ENCODE assay signal across 8 cellular contexts in genomic region chr19:10231624-10232228, GRCh38. TPM values are rescaled to one million over a fixed set of nuclear protein-coding genes. Genes with fewer than 3 reads are reported as not detected.
DNase-seq lines count a peak whose midpoint lies in the region; ATAC-seq, FAIRE-seq and TF ChIP-seq lines count a peak whose summit lies in the region.

No MANE protein-coding gene starts in this region.

- H3K4me3 ChIP-seq in kidney (ENCODE audit: low read length in 2 of 2), result peak overlapping the region; percentile 9 to 69
- H3K4me3 ChIP-seq in thymus (ENCODE audit: low read length), result peak overlapping the region; percentile 83

- H3K4me3 Mint-ChIP-seq in activated CD4-positive, alpha-beta T cell treated with anti-CD3 and anti-CD28 coated beads, Interleukin-2, amount 10 ng/mL, durations not matched to agents 24 days and 14 days, result peak overlapping the region; percentile 89
- peak overlapping the region; percentile 74 for H3K4me3 Mint-ChIP-seq in activated naive CD8-positive, alpha-beta T cell treated with anti-CD3 and anti-CD28 coated beads, Interleukin-2, amount 10 ng/mL, durations not matched to agents 7 days and 5 days

- no peak for TF ChIP-seq CTCF in kidney (IDR thresholded peaks at IDR 0.05; ENCODE audit: borderline replicate concordance, extremely low read depth, insufficient read depth)

- H3K36me3 ChIP-seq in kidney (ENCODE audit: control insufficient read depth in 1 of 2, insufficient read depth in 2 of 2, low read length in 2 of 2), result no peaks in the 10 kb centered on the region
- no peaks in the 10 kb centered on the region for H3K36me3 ChIP-seq in thymus (ENCODE audit: control insufficient read depth, insufficient read depth)

- FAIRE-seq in kidney (lab: Jason Lieb, UNC), result no peak

- peaks cover 20% of the 10 kb centered on the region for H3K4me1 Mint-ChIP-seq in activated CD4-positive, alpha-beta T cell treated with anti-CD3 and anti-CD28 coated beads, Interleukin-2, amount 10 ng/mL, durations not matched to agents 24 days and 14 days
- H3K4me1 Mint-ChIP-seq in activated naive CD8-positive, alpha-beta T cell treated with anti-CD3 and anti-CD28 coated beads, Interleukin-2, amount 10 ng/mL, durations not matched to agents 7 days and 5 days, result peaks cover 24% of the 10 kb centered on the region

- peaks cover 3% of the 10 kb centered on the region for H3K27me3 ChIP-seq in thymus (ENCODE audit: control insufficient read depth, insufficient read depth)

- no peaks in the 10 kb centered on the region for H3K36me3 Mint-ChIP-seq in activated CD4-positive, alpha-beta T cell treated with anti-CD3 and anti-CD28 coated beads, Interleukin-2, amount 10 ng/mL, durations not matched to agents 24 days and 14 days (ENCODE audit: low read depth)
- H3K36me3 Mint-ChIP-seq in activated naive CD8-positive, alpha-beta T cell treated with anti-CD3 and anti-CD28 coated beads, Interleukin-2, amount 10 ng/mL, durations not matched to agents 7 days and 5 days, result no peaks in the 10 kb centered on the region

- no peaks in the 10 kb centered on the region for H3K27me3 Mint-ChIP-seq in activated CD4-positive, alpha-beta T cell treated with anti-CD3 and anti-CD28 coated beads, Interleukin-2, amount 10 ng/mL, durations not matched to agents 24 days and 14 days
- H3K27me3 Mint-ChIP-seq in activated naive CD8-positive, alpha-beta T cell treated with anti-CD3 and anti-CD28 coated beads, Interleukin-2, amount 10 ng/mL, durations not matched to agents 7 days and 5 days, result no peaks in the 10 kb centered on the region

- 85% methylated on average over 8 of the region's 8 CpGs for WGBS in thymus

- POLR2A ChIA-PET in activated naive CD8-positive, alpha-beta T cell treated with anti-CD3 and anti-CD28 coated beads, Interleukin-2, amount 10 ng/mL, durations not matched to agents 7 days and 5 days (lab: Charles Lee), result interaction anchor here (0.6 to 1.3 kb wide), 5 partner anchors 19 to 413 kb away, joined by 3 to 5 read pairs (median 3); partner anchors contain the start of genes DNMT1 and FBXL12

- H3K9ac ChIP-seq in kidney (ENCODE audit: low read length in 2 of 2), result no peak overlapping the region

- ATAC-seq in activated naive CD8-positive, alpha-beta T cell treated with anti-CD3 and anti-CD28 coated beads, Interleukin-2, amount 10 ng/mL, durations not matched to agents 7 days and 5 days (ENCODE audit: low read depth), result no peak
- no peak for ATAC-seq in esophagus mucosa

- peak overlapping the region; percentile 66 to 71 for H3K27ac ChIP-seq in kidney (ENCODE audit: low read depth in 2 of 2, low read length in 2 of 2)
- H3K27ac ChIP-seq in thymus (ENCODE audit: low read depth), result no peak overlapping the region

- H3K27ac Mint-ChIP-seq in activated CD4-positive, alpha-beta T cell treated with anti-CD3 and anti-CD28 coated beads, Interleukin-2, amount 10 ng/mL, durations not matched to agents 24 days and 14 days, result peak overlapping the region; percentile 76
- H3K27ac Mint-ChIP-seq in activated naive CD8-positive, alpha-beta T cell treated with anti-CD3 and anti-CD28 coated beads, Interleukin-2, amount 10 ng/mL, durations not matched to agents 7 days and 5 days, result peak overlapping the region; percentile 81

- no peaks in the 10 kb centered on the region for H3K9me3 Mint-ChIP-seq in activated CD4-positive, alpha-beta T cell treated with anti-CD3 and anti-CD28 coated beads, Interleukin-2, amount 10 ng/mL, durations not matched to agents 24 days and 14 days
- H3K9me3 Mint-ChIP-seq in activated naive CD8-positive, alpha-beta T cell treated with anti-CD3 and anti-CD28 coated beads, Interleukin-2, amount 10 ng/mL, durations not matched to agents 7 days and 5 days, result no peaks in the 10 kb centered on the region

- no peak for DNase-seq in activated CD4-positive, alpha-beta T cell treated with anti-CD3 and anti-CD28 coated beads, Interleukin-2, amount 10 ng/mL, durations not matched to agents 24 days and 14 days
- DNase-seq in activated CD4-positive, alpha-beta T cell treated with anti-CD3 and anti-CD28 coated beads for 4 hours, result no peak
- DNase-seq in activated naive CD8-positive, alpha-beta T cell treated with anti-CD3 and anti-CD28 coated beads, Interleukin-2, amount 10 ng/mL, durations not matched to agents 7 days and 5 days, result no peak
- no peak for DNase-seq in kidney
- no peak for DNase-seq in SHP77 (lab: John Stamatoyannopoulos, UW)
- no peak for DNase-seq in SIG-M5 treated with dmso at 0.1 percent for 504 hours (lab: John Stamatoyannopoulos, UW; ENCODE audit: unreplicated experiment)

- intact Hi-C loops in activated CD4-positive, alpha-beta T cell treated with anti-CD3 and anti-CD28 coated beads, Interleukin-2, amount 10 ng/mL, durations not matched to agents 24 days and 14 days (cut with micrococcal nuclease), result loop anchor here (2.0 kb wide), 1 partner anchor 37 kb away; the partner anchor contains the start of gene DNMT1
- intact Hi-C loops in kidney (cut with DNase I), result no loop called here

- H3K4me1 ChIP-seq in kidney (ENCODE audit: control insufficient read depth in 1 of 2, insufficient read depth in 1 of 2, low read depth in 1 of 2, low read length in 2 of 2) (peaks cover 0 to 3% of the 10 kb centered on the region in 2 donors), thymus (ENCODE audit: control insufficient read depth, insufficient read depth, low read length) (peaks cover 6% of the 10 kb centered on the region)

- H3K9me3 ChIP-seq in kidney (ENCODE audit: control insufficient read depth in 1 of 2, low read length in 2 of 2), result no peaks in the 10 kb centered on the region
- H3K9me3 ChIP-seq in thymus (ENCODE audit: control insufficient read depth), result no peaks in the 10 kb centered on the region

RNA-seq across cellular contexts. Expression of gene S1PR2, which starts 0.6 kb away (rescaled TPM):
- total RNA-seq in activated CD4-positive, alpha-beta T cell treated with anti-CD3 and anti-CD28 coated beads, Interleukin-2, amount 10 ng/mL, durations not matched to agents 24 days and 14 days, result 14.3 and 14.7 TPM in 2 replicates
- total RNA-seq in activated naive CD8-positive, alpha-beta T cell treated with anti-CD3 and anti-CD28 coated beads, Interleukin-2, amount 10 ng/mL, durations not matched to agents 7 days and 5 days, result 1 to 10 TPM; 6.4 to 7.1 TPM
- total RNA-seq in kidney (6.3 TPM), esophagus mucosa (2.5 TPM)
- polyA plus RNA-seq in kidney (ENCODE audit: insufficient read depth, low read depth, low replicate concordance) (1.5 TPM), thymus (2.4 TPM)

RNA-seq across cellular contexts. Expression of gene MRPL4, which starts 20.3 kb away (rescaled TPM):
- total RNA-seq in activated CD4-positive, alpha-beta T cell treated with anti-CD3 and anti-CD28 coated beads, Interleukin-2, amount 10 ng/mL, durations not matched to agents 24 days and 14 days, result 163 and 174 TPM in 2 replicates
- total RNA-seq in activated naive CD8-positive, alpha-beta T cell treated with anti-CD3 and anti-CD28 coated beads, Interleukin-2, amount 10 ng/mL, durations not matched to agents 7 days and 5 days, result 10 to 100 TPM; 55.8 to 59.9 TPM
- 44.8 TPM for total RNA-seq in kidney
- polyA plus RNA-seq in kidney (ENCODE audit: insufficient read depth, low read depth, low replicate concordance), result 102 TPM
- 41.0 TPM for polyA plus RNA-seq in thymus
- total RNA-seq in esophagus mucosa, result 68.7 TPM

RNA-seq across cellular contexts. Expression of gene DNMT1, which starts 37.0 kb away (rescaled TPM):
- total RNA-seq in activated CD4-positive, alpha-beta T cell treated with anti-CD3 and anti-CD28 coated beads, Interleukin-2, amount 10 ng/mL, durations not matched to agents 24 days and 14 days, result 410 and 414 TPM in 2 replicates
- total RNA-seq in activated naive CD8-positive, alpha-beta T cell treated with anti-CD3 and anti-CD28 coated beads, Interleukin-2, amount 10 ng/mL, durations not matched to agents 7 days and 5 days, result 100 to 1,000 TPM; 347 to 384 TPM
- 64.6 TPM for total RNA-seq in kidney
- 15.3 TPM for polyA plus RNA-seq in kidney (ENCODE audit: insufficient read depth, low read depth, low replicate concordance)
- 65.0 TPM for polyA plus RNA-seq in thymus
- 63.7 TPM for total RNA-seq in esophagus mucosa

RNA-seq across cellular contexts. Expression of gene ICAM1, which starts 39.2 kb away (rescaled TPM):
- 81.5 and 82.1 TPM in 2 replicates for total RNA-seq in activated CD4-positive, alpha-beta T cell treated with anti-CD3 and anti-CD28 coated beads, Interleukin-2, amount 10 ng/mL, durations not matched to agents 24 days and 14 days
- total RNA-seq in activated naive CD8-positive, alpha-beta T cell treated with anti-CD3 and anti-CD28 coated beads, Interleukin-2, amount 10 ng/mL, durations not matched to agents 7 days and 5 days, result 10 to 100 TPM in 1 of 2 experiments, 1 to 10 TPM in 1; 9.5 to 11.7 TPM
- total RNA-seq in kidney (50.3 TPM), esophagus mucosa (3.5 TPM)
- polyA plus RNA-seq in kidney (ENCODE audit: insufficient read depth, low read depth, low replicate concordance) (16.3 TPM), thymus (18.2 TPM)

RNA-seq across cellular contexts. Expression of gene ICAM4, which starts 55.0 kb away (rescaled TPM):
- total RNA-seq in activated CD4-positive, alpha-beta T cell treated with anti-CD3 and anti-CD28 coated beads, Interleukin-2, amount 10 ng/mL, durations not matched to agents 24 days and 14 days, result 0.71 and 0.79 TPM in 2 replicates
- total RNA-seq in activated naive CD8-positive, alpha-beta T cell treated with anti-CD3 and anti-CD28 coated beads, Interleukin-2, amount 10 ng/mL, durations not matched to agents 7 days and 5 days, result 1 to 10 TPM; 1.2 to 1.7 TPM
- total RNA-seq in kidney, result 0.85 TPM
- polyA plus RNA-seq in kidney (ENCODE audit: insufficient read depth, low read depth, low replicate concordance), result 1.1 TPM
- 3.8 TPM for polyA plus RNA-seq in thymus
- not detected for total RNA-seq in esophagus mucosa
